8 cellular contexts compared by ENCODE assay signal in the genomic region with DNA sequence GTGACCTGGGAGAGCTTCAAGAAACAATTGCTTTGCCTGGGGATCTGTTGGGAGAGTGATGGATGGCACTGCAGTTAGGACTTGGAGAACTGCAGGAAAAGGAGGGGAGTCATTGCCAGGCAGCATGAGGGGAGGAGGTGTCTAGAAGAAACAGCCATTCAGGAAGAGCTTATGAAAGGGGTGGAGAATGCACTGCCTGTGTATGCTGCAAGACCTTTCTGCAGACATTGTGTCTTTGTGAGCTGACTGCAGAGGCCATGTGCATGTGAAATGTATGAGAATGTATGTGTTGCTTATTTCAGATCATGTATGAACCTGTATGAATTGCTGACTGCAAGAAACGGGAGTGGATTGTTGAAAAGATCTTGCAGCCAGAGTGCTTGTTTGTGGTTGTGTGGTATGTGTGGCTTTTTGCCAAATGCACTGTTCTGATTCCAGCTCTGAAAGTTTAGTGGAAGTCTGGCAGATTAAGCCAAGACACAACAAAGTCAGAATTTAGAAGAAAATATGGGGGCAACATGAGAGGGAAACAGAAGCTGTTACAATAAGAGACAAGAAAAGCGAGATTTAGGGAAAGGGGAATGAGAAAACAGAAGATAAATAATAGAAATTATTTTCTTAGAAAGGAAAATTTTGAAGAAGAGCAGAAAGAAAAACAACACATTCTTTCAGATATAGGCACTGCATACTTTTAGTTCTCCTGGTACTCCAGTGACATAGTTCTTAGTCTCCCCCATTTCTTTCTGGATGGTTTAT.
A peak's percentile ranks its signal among the peaks of the same experiment; 100 is the strongest.
DNase-seq lines count a peak whose midpoint lies in the region; ATAC-seq and TF ChIP-seq lines count a peak whose summit lies in the region.

No MANE protein-coding gene starts in this region.

- no peaks in the 10 kb centered on the region for H3K9me3 Mint-ChIP-seq in stimulated activated effector memory CD8-positive, alpha-beta T cell treated with anti-CD3 and anti-CD28 coated beads, Interleukin-12 subunit alpha, Interleukin-12 subunit beta, amount 100 ng/mL, for 72 hours

- peak; percentile 22 for DNase-seq in NCI-H1436 treated with DMSO at 0.1 percent for 48 hours (lab: John Stamatoyannopoulos, UW)
- DNase-seq in amygdala (lab: John Stamatoyannopoulos, UW): peak in 39 of 56 donors; percentile 9 to 75 (median 27)
- no peak for DNase-seq in activated CD4-positive, alpha-beta T cell treated with anti-CD3 and anti-CD28 coated beads for 48 hours
- no peak for DNase-seq in activated gamma-delta T cell (lab: John Stamatoyannopoulos, UW)
- no peak for DNase-seq in stimulated activated effector memory CD8-positive, alpha-beta T cell treated with anti-CD3 and anti-CD28 coated beads, Interleukin-12 subunit alpha, Interleukin-12 subunit beta, amount 100 ng/mL, for 72 hours (ENCODE audit: low spot score in 2 of 2)

- H3K9ac ChIP-seq in iPS-18a (ENCODE audit: low read length): peak overlapping the region; percentile 39
- H3K9ac ChIP-seq in stomach smooth muscle (ENCODE audit: low read length in 2 of 2): no peak overlapping the region

- H3K4me1 ChIP-seq in DOHH2 (ENCODE audit: control insufficient read depth, low read length) (peaks cover 83% of the 10 kb centered on the region), iPS-18a (ENCODE audit: control insufficient read depth, low read depth, low read length) (peaks cover 46% of the 10 kb centered on the region), stomach smooth muscle (ENCODE audit: control insufficient read depth, insufficient read depth, low read length) (peaks cover 15% of the 10 kb centered on the region)

- ATAC-seq in stimulated activated effector memory CD8-positive, alpha-beta T cell treated with anti-CD3 and anti-CD28 coated beads, Interleukin-12 subunit alpha, Interleukin-12 subunit beta, amount 100 ng/mL, for 72 hours: no peak

- no peak overlapping the region for H3K4me3 Mint-ChIP-seq in stimulated activated effector memory CD8-positive, alpha-beta T cell treated with anti-CD3 and anti-CD28 coated beads, Interleukin-12 subunit alpha, Interleukin-12 subunit beta, amount 100 ng/mL, for 72 hours

- H3K27me3 ChIP-seq in DOHH2 (ENCODE audit: control insufficient read depth, low read length) (no peaks in the 10 kb centered on the region), iPS-18a (ENCODE audit: control insufficient read depth, insufficient read depth, low read length) (no peaks in the 10 kb centered on the region), stomach smooth muscle (ENCODE audit: control insufficient read depth in 1 of 2, insufficient read depth in 2 of 2, low read length in 2 of 2) (no peaks in the 10 kb centered on the region)

- 0 out of 2 replicates have a peak, but pooled peaks cover 3% of the 10 kb centered on the region for H3K79me2 ChIP-seq in DOHH2 (ENCODE audit: control insufficient read depth, low read length)

- no peaks in the 10 kb centered on the region for H3K4me1 Mint-ChIP-seq in stimulated activated effector memory CD8-positive, alpha-beta T cell treated with anti-CD3 and anti-CD28 coated beads, Interleukin-12 subunit alpha, Interleukin-12 subunit beta, amount 100 ng/mL, for 72 hours

- H3K9me3 ChIP-seq in DOHH2 (ENCODE audit: control insufficient read depth, insufficient read depth, low read length) (no peaks in the 10 kb centered on the region), iPS-18a (ENCODE audit: control insufficient read depth, low read depth, low read length) (no peaks in the 10 kb centered on the region), stomach smooth muscle (ENCODE audit: control insufficient read depth in 2 of 2, low read length in 2 of 2) (no peaks in the 10 kb centered on the region)

- no peaks in the 10 kb centered on the region for H4K20me1 ChIP-seq in DOHH2 (ENCODE audit: control insufficient read depth, insufficient read depth, low read depth, low read length)

- H3K27ac ChIP-seq in DOHH2 (ENCODE audit: low read depth, low read length) (peak overlapping the region; percentile 58), iPS-18a (ENCODE audit: low read length) (no peak overlapping the region), stomach smooth muscle (ENCODE audit: low read length) (peak overlapping the region; percentile 60)

- H3K36me3 ChIP-seq in DOHH2 (ENCODE audit: control insufficient read depth, low read length): peaks cover 4% of the 10 kb centered on the region; the same call in 1 of the 2 replicates
- H3K36me3 ChIP-seq in iPS-18a (ENCODE audit: control insufficient read depth, low read depth, low read length): no peaks in the 10 kb centered on the region
- H3K36me3 ChIP-seq in stomach smooth muscle (ENCODE audit: control insufficient read depth in 2 of 2, insufficient read depth in 2 of 2, low read length in 2 of 2): no peaks in the 10 kb centered on the region

- H3K4me3 ChIP-seq in DOHH2 (ENCODE audit: low read length): peak overlapping the region; percentile 59
- H3K4me3 ChIP-seq in iPS-18a (ENCODE audit: low read length): no peak overlapping the region
- H3K4me3 ChIP-seq in stomach smooth muscle (ENCODE audit: low read length in 2 of 2): peak overlapping the region in 1 of 2 donors; percentile 24

- no peak for TF ChIP-seq CTCF in DOHH2 (IDR thresholded peaks at IDR 0.05; ENCODE audit: low read depth, low read length, poor library complexity, severe bottlenecking)

- peaks cover 17% of the 10 kb centered on the region for H3F3A ChIP-seq in DOHH2 (ENCODE audit: control insufficient read depth, insufficient read depth)

- H3K9me2 ChIP-seq in DOHH2 (replicated peaks; ENCODE audit: control insufficient read depth, low read length): no peaks in the 10 kb centered on the region

- peak overlapping the region; percentile 79 for H3K4me2 ChIP-seq in DOHH2 (ENCODE audit: low read length)

- no peak overlapping the region for H3K27ac Mint-ChIP-seq in stimulated activated effector memory CD8-positive, alpha-beta T cell treated with anti-CD3 and anti-CD28 coated beads, Interleukin-12 subunit alpha, Interleukin-12 subunit beta, amount 100 ng/mL, for 72 hours

- H3K36me3 Mint-ChIP-seq in stimulated activated effector memory CD8-positive, alpha-beta T cell treated with anti-CD3 and anti-CD28 coated beads, Interleukin-12 subunit alpha, Interleukin-12 subunit beta, amount 100 ng/mL, for 72 hours: no peaks in the 10 kb centered on the region

Comparison
In these comparisons a context has a peak if more than half of its experiments do, and no peak if none do; other contexts are left out.
1. DNase-seq: peak in NCI-H1436 treated with DMSO at 0.1 percent for 48 hours (single experiment) and amygdala (39 of 56); none in activated CD4-positive, alpha-beta T cell treated with anti-CD3 and anti-CD28 coated beads for 48 hours (single experiment), activated gamma-delta T cell (single experiment) and stimulated activated effector memory CD8-positive, alpha-beta T cell treated with anti-CD3 and anti-CD28 coated beads, Interleukin-12 subunit alpha, Interleukin-12 subunit beta, amount 100 ng/mL, for 72 hours (0 of 2).